Comparison of ENCODE assay signal across 1 cellular context in the genomic region with DNA sequence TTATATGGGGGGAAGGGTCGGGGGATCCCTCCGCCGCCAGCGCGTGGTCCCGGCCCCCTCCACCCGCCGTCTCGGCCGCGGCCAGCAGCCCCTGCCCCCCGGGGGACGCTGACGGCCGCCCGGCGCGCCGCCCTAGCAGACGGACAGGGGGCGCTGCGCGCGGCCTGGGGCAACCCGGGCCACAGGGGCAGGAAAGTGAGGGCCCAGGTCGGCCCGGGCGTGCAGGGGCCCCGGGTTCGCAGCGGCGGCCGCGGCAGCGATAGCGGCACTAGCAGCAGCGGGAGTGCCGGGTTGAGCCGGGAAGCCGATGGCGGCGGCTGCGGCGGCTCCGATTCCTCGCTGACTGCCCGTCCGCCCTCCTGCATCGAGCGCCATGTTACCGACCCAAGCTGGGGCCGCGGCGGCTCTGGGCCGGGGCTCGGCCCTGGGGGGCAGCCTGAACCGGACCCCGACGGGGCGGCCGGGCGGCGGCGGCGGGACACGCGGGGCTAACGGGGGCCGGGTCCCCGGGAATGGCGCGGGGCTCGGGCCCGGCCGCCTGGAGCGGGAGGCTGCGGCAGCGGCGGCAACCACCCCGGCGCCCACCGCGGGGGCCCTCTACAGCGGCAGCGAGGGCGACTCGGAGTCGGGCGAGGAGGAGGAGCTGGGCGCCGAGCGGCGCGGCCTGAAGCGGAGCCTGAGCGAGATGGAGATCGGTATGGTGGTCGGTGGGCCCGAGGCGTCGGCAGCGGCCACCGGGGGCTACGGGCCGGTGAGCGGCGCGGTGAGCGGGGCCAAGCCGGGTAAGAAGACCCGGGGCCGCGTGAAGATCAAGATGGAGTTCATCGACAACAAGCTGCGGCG.
TF ChIP-seq lines count a peak whose summit lies in the region.

No MANE protein-coding gene starts in this region.

TF ChIP-seq in K562, 482 proteins besides CTCF, POLR2A, EP300 and RAD21 (continued from another document):
- TF ChIP-seq CCAR2 (IDR thresholded peaks at IDR 0.05; ENCODE audit: low read depth, low read length) (no peak), NFIC (IDR thresholded peaks at IDR 0.05) (peak; percentile 28; the same call in 1 of the 2 replicates), PCBP2 (IDR thresholded peaks at IDR 0.05; ENCODE audit: low read depth, low read length, poor library complexity, severe bottlenecking) (peak; percentile 33), DPF2 (IDR thresholded peaks at IDR 0.05) (no peak), SMARCB1 (IDR thresholded peaks at IDR 0.05; ENCODE audit: insufficient read length, low read depth) (no peak), ETV5 (CRISPR knock-in tag; IDR thresholded peaks at IDR 0.05; ENCODE audit: low read depth) (0 out of 2 replicates have a peak, but pooled peaks have one; percentile 13), MCM2 (IDR thresholded peaks at IDR 0.05; ENCODE audit: low read depth) (no peak), ELF4 (CRISPR knock-in tag; IDR thresholded peaks at IDR 0.05) (no peak), TAL1 (IDR thresholded peaks at IDR 0.05) (no peak), MBD2 (IDR thresholded peaks at IDR 0.05; ENCODE audit: borderline replicate concordance, low read depth) (no peak; the same call in 1 of the 2 replicates), BRCA1 (IDR thresholded peaks at IDR 0.05) (no peak), BRCA1 (CRISPR knock-in tag; IDR thresholded peaks at IDR 0.05) (no peak), CHCHD3 (CRISPR knock-in tag; IDR thresholded peaks at IDR 0.05) (peak; percentile 85; the same call in 1 of the 2 replicates), ZFP1 (CRISPR knock-in tag; IDR thresholded peaks at IDR 0.05) (no peak), RCOR1 (IDR thresholded peaks at IDR 0.05; ENCODE audit: borderline replicate concordance in 1 of 2, low read depth in 2 of 2, low read length in 2 of 2) (peak in 1 of 2 experiments; percentile 62; a peak in 2 of 4 replicates), MEIS2 (IDR thresholded peaks at IDR 0.05; ENCODE audit: partially characterized antibody) (no peak), ZSCAN29 (IDR thresholded peaks at IDR 0.05) (0 out of 2 replicates have a peak, but pooled peaks have one; percentile 14), STAT5B (CRISPR knock-in tag; IDR thresholded peaks at IDR 0.05) (no peak), ZNF239 (CRISPR knock-in tag; IDR thresholded peaks at IDR 0.05) (no peak)
- TF ChIP-seq, protein P1, sequence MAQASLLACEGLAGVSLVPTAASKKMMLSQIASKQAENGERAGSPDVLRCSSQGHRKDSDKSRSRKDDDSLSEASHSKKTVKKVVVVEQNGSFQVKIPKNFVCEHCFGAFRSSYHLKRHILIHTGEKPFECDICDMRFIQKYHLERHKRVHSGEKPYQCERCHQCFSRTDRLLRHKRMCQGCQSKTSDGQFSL (CRISPR knock-in tag; IDR thresholded peaks at IDR 0.05), result peak; percentile 52; the same call in 1 of the 2 replicates
- TF ChIP-seq, protein P1 (tag; IDR thresholded peaks at IDR 0.05), result no peak
- TF ChIP-seq, protein P2, sequence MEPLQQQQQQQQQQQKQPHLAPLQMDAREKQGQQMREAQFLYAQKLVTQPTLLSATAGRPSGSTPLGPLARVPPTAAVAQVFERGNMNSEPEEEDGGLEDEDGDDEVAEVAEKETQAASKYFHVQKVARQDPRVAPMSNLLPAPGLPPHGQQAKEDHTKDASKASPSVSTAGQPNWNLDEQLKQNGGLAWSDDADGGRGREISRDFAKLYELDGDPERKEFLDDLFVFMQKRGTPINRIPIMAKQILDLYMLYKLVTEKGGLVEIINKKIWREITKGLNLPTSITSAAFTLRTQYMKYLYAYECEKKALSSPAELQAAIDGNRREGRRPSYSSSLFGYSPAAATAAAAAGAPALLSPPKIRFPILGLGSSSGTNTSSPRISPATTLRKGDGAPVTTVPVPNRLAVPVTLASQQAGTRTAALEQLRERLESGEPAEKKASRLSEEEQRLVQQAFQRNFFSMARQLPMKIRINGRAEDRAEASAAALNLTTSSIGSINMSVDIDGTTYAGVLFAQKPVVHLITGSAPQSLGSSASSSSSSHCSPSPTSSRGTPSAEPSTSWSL (CRISPR knock-in tag; IDR thresholded peaks at IDR 0.05; ENCODE audit: borderline replicate concordance), result no peak
- TF ChIP-seq, protein P3, sequence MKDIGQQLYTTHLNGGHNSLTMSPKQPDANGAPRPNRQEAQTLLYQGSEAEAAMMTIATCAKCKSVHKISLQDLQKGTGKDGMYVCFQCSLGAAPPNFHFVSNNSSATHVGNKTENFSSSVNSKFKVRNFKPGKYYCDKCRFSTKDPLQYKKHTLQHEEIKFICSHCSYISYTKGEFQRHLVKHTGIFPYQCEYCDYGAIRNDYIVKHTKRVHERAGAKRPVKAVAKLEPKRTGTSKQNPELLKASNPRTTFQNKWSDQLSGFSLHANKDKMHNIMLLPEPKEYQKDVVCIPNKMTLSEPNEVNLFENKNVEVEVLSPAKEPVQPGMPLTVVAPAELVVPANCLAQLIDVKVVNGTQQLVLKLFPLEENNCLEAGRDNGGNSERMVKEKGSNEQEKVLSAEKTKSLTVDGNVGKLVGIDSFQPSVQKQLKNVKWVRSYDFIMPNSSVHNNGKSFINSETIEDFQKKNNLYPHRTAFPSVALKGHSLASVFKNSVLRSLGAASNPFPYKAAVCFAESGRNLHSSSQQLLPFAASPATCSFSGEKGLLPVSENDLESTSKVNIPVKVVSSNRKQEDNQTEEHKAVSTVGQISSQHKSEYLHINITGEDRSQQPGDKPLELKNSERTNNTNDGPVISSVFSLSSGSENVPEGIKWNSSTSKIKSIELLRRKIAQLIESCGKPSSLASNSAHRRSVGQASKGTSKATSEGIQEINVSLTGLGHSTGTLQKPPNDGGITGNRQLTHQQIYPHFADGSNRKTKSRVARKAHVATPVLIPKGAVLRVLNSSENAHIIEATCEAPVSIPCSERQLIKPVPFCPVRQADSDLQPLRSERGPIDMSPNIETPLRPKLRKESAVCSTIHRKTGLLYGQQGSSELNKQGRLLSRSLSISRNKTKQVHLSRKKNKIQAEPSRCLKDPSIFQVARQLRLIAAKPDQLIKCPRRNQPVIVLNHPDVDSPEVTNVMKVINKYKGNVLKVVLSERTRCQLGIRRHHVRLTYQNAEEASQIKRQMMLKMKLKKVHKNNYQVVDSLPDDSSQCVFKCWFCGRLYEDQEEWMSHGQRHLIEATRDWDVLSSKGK (CRISPR knock-in tag; IDR thresholded peaks at IDR 0.05), result no peak
- TF ChIP-seq, protein P4, sequence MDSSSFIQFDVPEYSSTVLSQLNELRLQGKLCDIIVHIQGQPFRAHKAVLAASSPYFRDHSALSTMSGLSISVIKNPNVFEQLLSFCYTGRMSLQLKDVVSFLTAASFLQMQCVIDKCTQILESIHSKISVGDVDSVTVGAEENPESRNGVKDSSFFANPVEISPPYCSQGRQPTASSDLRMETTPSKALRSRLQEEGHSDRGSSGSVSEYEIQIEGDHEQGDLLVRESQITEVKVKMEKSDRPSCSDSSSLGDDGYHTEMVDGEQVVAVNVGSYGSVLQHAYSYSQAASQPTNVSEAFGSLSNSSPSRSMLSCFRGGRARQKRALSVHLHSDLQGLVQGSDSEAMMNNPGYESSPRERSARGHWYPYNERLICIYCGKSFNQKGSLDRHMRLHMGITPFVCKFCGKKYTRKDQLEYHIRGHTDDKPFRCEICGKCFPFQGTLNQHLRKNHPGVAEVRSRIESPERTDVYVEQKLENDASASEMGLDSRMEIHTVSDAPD (CRISPR knock-in tag; IDR thresholded peaks at IDR 0.05), result no peak
- TF ChIP-seq, protein P5, sequence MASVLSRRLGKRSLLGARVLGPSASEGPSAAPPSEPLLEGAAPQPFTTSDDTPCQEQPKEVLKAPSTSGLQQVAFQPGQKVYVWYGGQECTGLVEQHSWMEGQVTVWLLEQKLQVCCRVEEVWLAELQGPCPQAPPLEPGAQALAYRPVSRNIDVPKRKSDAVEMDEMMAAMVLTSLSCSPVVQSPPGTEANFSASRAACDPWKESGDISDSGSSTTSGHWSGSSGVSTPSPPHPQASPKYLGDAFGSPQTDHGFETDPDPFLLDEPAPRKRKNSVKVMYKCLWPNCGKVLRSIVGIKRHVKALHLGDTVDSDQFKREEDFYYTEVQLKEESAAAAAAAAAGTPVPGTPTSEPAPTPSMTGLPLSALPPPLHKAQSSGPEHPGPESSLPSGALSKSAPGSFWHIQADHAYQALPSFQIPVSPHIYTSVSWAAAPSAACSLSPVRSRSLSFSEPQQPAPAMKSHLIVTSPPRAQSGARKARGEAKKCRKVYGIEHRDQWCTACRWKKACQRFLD (CRISPR knock-in tag; IDR thresholded peaks at IDR 0.05), result no peak; the same call in 1 of the 2 replicates
- TF ChIP-seq, protein P6, sequence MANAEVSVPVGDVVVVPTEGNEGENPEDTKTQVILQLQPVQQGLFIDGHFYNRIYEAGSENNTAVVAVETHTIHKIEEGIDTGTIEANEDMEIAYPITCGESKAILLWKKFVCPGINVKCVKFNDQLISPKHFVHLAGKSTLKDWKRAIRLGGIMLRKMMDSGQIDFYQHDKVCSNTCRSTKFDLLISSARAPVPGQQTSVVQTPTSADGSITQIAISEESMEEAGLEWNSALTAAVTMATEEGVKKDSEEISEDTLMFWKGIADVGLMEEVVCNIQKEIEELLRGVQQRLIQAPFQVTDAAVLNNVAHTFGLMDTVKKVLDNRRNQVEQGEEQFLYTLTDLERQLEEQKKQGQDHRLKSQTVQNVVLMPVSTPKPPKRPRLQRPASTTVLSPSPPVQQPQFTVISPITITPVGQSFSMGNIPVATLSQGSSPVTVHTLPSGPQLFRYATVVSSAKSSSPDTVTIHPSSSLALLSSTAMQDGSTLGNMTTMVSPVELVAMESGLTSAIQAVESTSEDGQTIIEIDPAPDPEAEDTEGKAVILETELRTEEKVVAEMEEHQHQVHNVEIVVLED (CRISPR knock-in tag; IDR thresholded peaks at IDR 0.05), result peak; percentile 85
